ENCODE assay signal across 8 cellular contexts in the genomic region with DNA sequence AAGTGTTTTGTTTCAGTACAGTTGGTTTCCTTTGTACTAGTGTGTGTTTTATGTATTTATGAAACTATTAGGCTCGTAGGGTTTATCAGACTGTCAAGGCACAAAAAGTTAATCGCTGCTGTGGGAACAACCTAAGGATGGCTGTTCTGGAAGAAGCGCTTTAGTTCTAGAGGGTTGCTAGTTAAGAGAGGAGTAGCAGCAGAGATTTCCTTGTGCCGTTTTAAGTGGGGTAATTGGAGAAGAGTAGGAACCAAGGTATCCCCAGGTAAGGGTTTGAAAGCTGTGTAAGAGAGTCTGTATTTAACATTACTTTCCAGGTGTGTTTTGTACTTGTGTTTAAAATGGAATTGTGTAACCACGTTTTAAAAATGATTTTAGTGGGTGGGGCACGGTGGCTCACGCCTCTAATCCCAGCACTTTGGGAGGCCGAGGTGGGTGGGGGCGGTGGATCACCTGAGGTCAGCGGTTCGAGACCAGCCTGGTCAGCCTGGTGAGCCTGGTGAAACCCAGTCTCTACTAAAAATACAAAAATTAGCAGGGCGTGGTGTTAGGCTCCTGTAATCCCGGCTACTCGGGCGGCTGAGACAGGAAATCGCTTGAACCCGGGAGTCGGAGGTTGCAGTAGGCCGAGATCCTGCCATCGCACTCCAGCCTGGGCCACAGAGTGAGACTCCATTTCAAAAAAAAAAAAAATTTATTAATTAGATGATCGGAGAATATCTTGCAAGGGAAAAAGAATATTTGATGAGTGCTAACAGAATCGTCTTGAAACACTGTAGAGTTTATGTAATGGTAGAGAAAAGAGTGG. TPM values are rescaled to one million over a fixed set of nuclear protein-coding genes. Genes with fewer than 3 reads are reported as not detected.
DNase-seq lines count a peak whose midpoint lies in the region; ATAC-seq and TF ChIP-seq lines count a peak whose summit lies in the region.

No MANE protein-coding gene starts in this region.

- H3K9me3 Mint-ChIP-seq in natural killer cell treated with Interleukin-12 subunit alpha and Interleukin-12 subunit beta and Interleukin-15 and Interleukin-18, amount 100 ng/mL, for 72 hours: no peaks in the 10 kb centered on the region

- H3K27me3 Mint-ChIP-seq in natural killer cell treated with Interleukin-12 subunit alpha and Interleukin-12 subunit beta and Interleukin-15 and Interleukin-18, amount 100 ng/mL, for 72 hours: no peaks in the 10 kb centered on the region

- peaks cover 75% of the 10 kb centered on the region for H3K79me2 ChIP-seq in Loucy (ENCODE audit: insufficient read depth, low read length)

- H3K36me3 Mint-ChIP-seq in natural killer cell treated with Interleukin-12 subunit alpha and Interleukin-12 subunit beta and Interleukin-15 and Interleukin-18, amount 100 ng/mL, for 72 hours: peaks cover 5% of the 10 kb centered on the region

- H3K4me2 ChIP-seq in BLaER1 treated with 17β-estradiol and CSF1 and Interleukin-3, amounts not matched to agents 10 nM and 100 nM: peak overlapping the region; percentile 76 to 98 (median 87)
- H3K4me2 ChIP-seq in Loucy (ENCODE audit: low read depth, low read length, poor library complexity, severe bottlenecking): peak overlapping the region; percentile 94

- TF ChIP-seq CTCF in Loucy (conservative IDR thresholded peaks at IDR 0.05; ENCODE audit: low read length) (no peak), choroid plexus epithelial cell (conservative IDR thresholded peaks at IDR 0.05; ENCODE audit: low read depth, low read length) (no peak)

- peak overlapping the region; percentile 98 to 100 (median 100) for H3K9ac ChIP-seq in BLaER1 treated with 17β-estradiol and CSF1 and Interleukin-3, amounts not matched to agents 10 nM and 100 nM
- peak overlapping the region; percentile 100 for H3K9ac ChIP-seq in Loucy (ENCODE audit: low read depth, low read length, poor library complexity, severe bottlenecking)

- H3K9me3 ChIP-seq in BLaER1 treated with 17β-estradiol and CSF1 and Interleukin-3, amounts not matched to agents 10 nM and 100 nM (replicated peaks in 1 of 11): no peaks in the 10 kb centered on the region
- no peaks in the 10 kb centered on the region for H3K9me3 ChIP-seq in Loucy (ENCODE audit: insufficient read depth, low read depth, low read length)

- peak overlapping the region; percentile 66 to 99 (median 96) for H3K4me3 ChIP-seq in BLaER1 treated with 17β-estradiol and CSF1 and Interleukin-3, amounts not matched to agents 10 nM and 100 nM
- peak overlapping the region; percentile 96 for H3K4me3 ChIP-seq in Loucy (ENCODE audit: low read length, poor library complexity, severe bottlenecking)
- peak overlapping the region; percentile 99 for H3K4me3 ChIP-seq in choroid plexus epithelial cell (ENCODE audit: low read depth, low read length)

- peaks cover 57 to 65% (median 61%) of the 10 kb centered on the region in 10 experiments for H3K4me1 ChIP-seq in BLaER1 treated with 17β-estradiol and CSF1 and Interleukin-3, amounts not matched to agents 10 nM and 100 nM
- H3K4me1 ChIP-seq in Loucy (ENCODE audit: insufficient read depth, low read length, poor library complexity, severe bottlenecking): peaks cover 55% of the 10 kb centered on the region

- no peaks in the 10 kb centered on the region for H3F3A ChIP-seq in Loucy (ENCODE audit: low read depth)

- H3K9me2 ChIP-seq in Loucy (replicated peaks; ENCODE audit: low read depth, low read length): no peaks in the 10 kb centered on the region

- H3K4me1 Mint-ChIP-seq in natural killer cell treated with Interleukin-12 subunit alpha and Interleukin-12 subunit beta and Interleukin-15 and Interleukin-18, amount 100 ng/mL, for 72 hours (ENCODE audit: low read depth in 2 of 2): peaks cover 41 to 47% of the 10 kb centered on the region in 2 donors

- H3K27ac ChIP-seq in BLaER1 treated with 17β-estradiol and CSF1 and Interleukin-3, amounts not matched to agents 10 nM and 100 nM: peak overlapping the region in 6 of 11 experiments; percentile 100; a peak in 9 of 22 replicates

- H3K4me3 Mint-ChIP-seq in natural killer cell treated with Interleukin-12 subunit alpha and Interleukin-12 subunit beta and Interleukin-15 and Interleukin-18, amount 100 ng/mL, for 72 hours: peak overlapping the region; percentile 93

- H4K20me1 ChIP-seq in BLaER1 treated with 17β-estradiol and CSF1 and Interleukin-3, amounts not matched to agents 10 nM and 100 nM: peaks cover 67 to 69% (median 68%) of the 10 kb centered on the region in 11 experiments
- peaks cover 68% of the 10 kb centered on the region for H4K20me1 ChIP-seq in Loucy (ENCODE audit: insufficient read depth, low read length, poor library complexity, severe bottlenecking)

- no peak overlapping the region for H2AFZ ChIP-seq in Loucy (ENCODE audit: low read length)

- DNase-seq in choroid plexus epithelial cell (ENCODE audit: low read depth) (peak; percentile 26), NCI-H1436 (lab: John Stamatoyannopoulos, UW) (no peak), left lobe of liver (ENCODE audit: low spot score) (no peak), foreskin melanocyte (no peak)
- DNase-seq in natural killer cell treated with Interleukin-12 subunit alpha and Interleukin-12 subunit beta and Interleukin-15 and Interleukin-18, amount 100 ng/mL, for 72 hours (ENCODE audit: low spot score): no peak

- peak overlapping the region; percentile 95 to 96 for H3K27ac Mint-ChIP-seq in natural killer cell treated with Interleukin-12 subunit alpha and Interleukin-12 subunit beta and Interleukin-15 and Interleukin-18, amount 100 ng/mL, for 72 hours

- no peak for ATAC-seq in natural killer cell treated with Interleukin-12 subunit alpha and Interleukin-12 subunit beta and Interleukin-15 and Interleukin-18, amount 100 ng/mL, for 72 hours
- ATAC-seq in left lobe of liver (no peak), GM19463 (IDR thresholded peaks at IDR 0.05; ENCODE audit: unreplicated experiment) (no peak)

- no peaks in the 10 kb centered on the region for H3K27me3 ChIP-seq in BLaER1 treated with 17β-estradiol and CSF1 and Interleukin-3, amounts not matched to agents 10 nM and 100 nM
- H3K27me3 ChIP-seq in Loucy (ENCODE audit: insufficient read depth, low read length, poor library complexity, severe bottlenecking): peaks cover 4% of the 10 kb centered on the region

- peaks cover 9 to 26% (median 14%) of the 10 kb centered on the region in 11 experiments; a peak in 19 of 22 replicates for H3K36me3 ChIP-seq in BLaER1 treated with 17β-estradiol and CSF1 and Interleukin-3, amounts not matched to agents 10 nM and 100 nM
- H3K36me3 ChIP-seq in Loucy (ENCODE audit: insufficient read depth, low read length): peaks cover 5% of the 10 kb centered on the region

RNA-seq across cellular contexts. Expression of a gene that starts 2.6 kb away (rescaled TPM):
- total RNA-seq in natural killer cell treated with Interleukin-12 subunit alpha and Interleukin-12 subunit beta and Interleukin-15 and Interleukin-18, amount 100 ng/mL, for 72 hours: 100 to 1,000 TPM; 134 to 226 TPM
- 96.5 TPM for total RNA-seq in left lobe of liver
